In genomic region chr12:22201101-22201500, GRCh38 we compare ENCODE assay signal across 5 cellular contexts.
"Had no signal": no experiment of that assay in that cellular context is flagged by ENCODE, and none has a peak within 500 bp of the region (broad histone marks: within the 10 kb centered on the region; RNA-seq: fewer than 3 reads in every experiment).

No MANE protein-coding gene starts in this region.

- H3K4me3 ChIP-seq: K562 had no signal

- DNase-seq: IMR-90, KBM-7 had no signal

- FAIRE-seq: HTR-8/SVneo, K562 had no signal

- ATAC-seq: K562 had no signal

- H3K27ac ChIP-seq: HL-60 had no signal
